ENCODE assay signal across 8 cellular contexts in genomic region chr2:20633794-20634259, GRCh38. TPM values are rescaled to one million over a fixed set of nuclear protein-coding genes. Genes with fewer than 3 reads are reported as not detected.
A peak's percentile ranks its signal among the peaks of the same experiment; 100 is the strongest.
DNase-seq lines count a peak whose midpoint lies in the region; ATAC-seq and TF ChIP-seq lines count a peak whose summit lies in the region.

No MANE protein-coding gene starts in this region.

- H3K4me3 ChIP-seq in adrenal gland (no peak overlapping the region), thyroid gland (replicated peaks in 1 of 3) (no peak overlapping the region), H7 (ENCODE audit: insufficient read depth, low read depth, low read length) (no peak overlapping the region)

- peak in 1 of 6 experiments; percentile 9 for TF ChIP-seq CTCF in adrenal gland (IDR thresholded peaks at IDR 0.05)
- TF ChIP-seq CTCF in thyroid gland (IDR thresholded peaks at IDR 0.05), result peak in 4 of 6 experiments; percentile 20 to 50 (median 35)

- ATAC-seq in HG02840 (IDR thresholded peaks at IDR 0.05; ENCODE audit: low FRiP score, unreplicated experiment), result peak; percentile 50
- ATAC-seq in HG03139 (IDR thresholded peaks at IDR 0.05; ENCODE audit: unreplicated experiment), result no peak
- ATAC-seq in HG02759 (IDR thresholded peaks at IDR 0.05; ENCODE audit: unreplicated experiment), result no peak

- no peaks in the 10 kb centered on the region for H3K27me3 ChIP-seq in adrenal gland
- no peaks in the 10 kb centered on the region for H3K27me3 ChIP-seq in thyroid gland
- H3K27me3 ChIP-seq in H7 (ENCODE audit: control insufficient read depth, insufficient read depth, low read length), result no peaks in the 10 kb centered on the region

- 72 to 82% (median 79%) methylated on average over 7 to 16 of the region's 16 CpGs for WGBS in adrenal gland, 4 donors
- WGBS in thyroid gland, 2 donors, result 17 to 27% methylated on average over 10 to 14 of the region's 16 CpGs

- intact Hi-C loops in adrenal gland (cut with DNase I) (loop anchor here in 1 of 2 donors (10.0 kb wide), 1 partner anchor 129 kb away; no protein-coding TSS in a partner anchor), thyroid gland (cut with DNase I) (loop anchor here (10.0 kb wide), 1 partner anchor 109 kb away; no protein-coding TSS in a partner anchor)

- no peak for TF ChIP-seq POLR2A in adrenal gland (IDR thresholded peaks at IDR 0.05)
- peak in 1 of 2 donors; percentile 58 for TF ChIP-seq POLR2A in thyroid gland (IDR thresholded peaks at IDR 0.05)

- H3K4me1 ChIP-seq in adrenal gland (replicated peaks in 1 of 2) (peaks cover 10 to 39% of the 10 kb centered on the region in 2 donors), thyroid gland (peaks cover 31 to 47% of the 10 kb centered on the region in 2 donors)

- DNase-seq in adrenal gland (no peak), left kidney (ENCODE audit: low read depth, low spot score) (peak; percentile 63), thyroid gland (peak; percentile 90 to 92), H7 (no peak)
- no peak for DNase-seq in activated effector memory CD4-positive, alpha-beta T cell treated with anti-CD3 and anti-CD28 coated beads, Interleukin-2, amount 50 U/mL, for 16 hours

- peaks cover 0 to 6% of the 10 kb centered on the region in 2 donors for H3K36me3 ChIP-seq in adrenal gland (replicated peaks in 1 of 2)
- peaks cover 0 to 4% of the 10 kb centered on the region in 2 donors for H3K36me3 ChIP-seq in thyroid gland
- no peaks in the 10 kb centered on the region for H3K36me3 ChIP-seq in H7 (replicated peaks; ENCODE audit: control insufficient read depth, insufficient read depth, low read length)

- H3K9me3 ChIP-seq in adrenal gland (replicated peaks in 1 of 3) (no peaks in the 10 kb centered on the region), thyroid gland (no peaks in the 10 kb centered on the region)

- H3K27ac ChIP-seq in adrenal gland (peak overlapping the region in 3 of 5 donors; percentile 29 to 97 (median 51)), thyroid gland (peak overlapping the region; percentile 82 to 96 (median 88))

RNA-seq across cellular contexts. Expression of gene HS1BP3, which starts 17.1 kb away (rescaled TPM):
- total RNA-seq in adrenal gland (10 to 100 TPM; 33.0 to 50.1 (median 42.9) TPM), thyroid gland (10 to 100 TPM; 30.8 to 42.7 (median 41.7) TPM)
- polyA plus RNA-seq in adrenal gland, result 10 to 100 TPM; 23.7 to 44.2 (median 29.2) TPM
- total RNA-seq in H7 (2014; rRNA removed; shearing (Covaris generic)), result 30.2 and 41.3 TPM in 2 replicates

RNA-seq across cellular contexts. Expression of gene GDF7, which starts 33.1 kb away (rescaled TPM):
- total RNA-seq in adrenal gland (1 to 10 TPM in 3 of 8 donors, under 1 TPM in 5; 0.17 to 1.8 (median 0.51) TPM), thyroid gland (under 1 TPM; under 0.01 to 0.42 (median 0.13) TPM)
- under 1 TPM; 0.22 to 0.30 (median 0.24) TPM for polyA plus RNA-seq in adrenal gland
- total RNA-seq in H7 (2014; rRNA removed; shearing (Covaris generic)), result 1.4 TPM in 2 replicates

Comparison
In these comparisons a context has a peak if more than half of its experiments do, and no peak if none do; other contexts are left out.
1. DNase-seq: peak in left kidney (single experiment) and thyroid gland (2 of 2); none in adrenal gland (0 of 7), activated effector memory CD4-positive, alpha-beta T cell treated with anti-CD3 and anti-CD28 coated beads, Interleukin-2, amount 50 U/mL, for 16 hours (single experiment) and H7 (single experiment).